Comparison of ENCODE assay signal across 10 cellular contexts in the genomic region with DNA sequence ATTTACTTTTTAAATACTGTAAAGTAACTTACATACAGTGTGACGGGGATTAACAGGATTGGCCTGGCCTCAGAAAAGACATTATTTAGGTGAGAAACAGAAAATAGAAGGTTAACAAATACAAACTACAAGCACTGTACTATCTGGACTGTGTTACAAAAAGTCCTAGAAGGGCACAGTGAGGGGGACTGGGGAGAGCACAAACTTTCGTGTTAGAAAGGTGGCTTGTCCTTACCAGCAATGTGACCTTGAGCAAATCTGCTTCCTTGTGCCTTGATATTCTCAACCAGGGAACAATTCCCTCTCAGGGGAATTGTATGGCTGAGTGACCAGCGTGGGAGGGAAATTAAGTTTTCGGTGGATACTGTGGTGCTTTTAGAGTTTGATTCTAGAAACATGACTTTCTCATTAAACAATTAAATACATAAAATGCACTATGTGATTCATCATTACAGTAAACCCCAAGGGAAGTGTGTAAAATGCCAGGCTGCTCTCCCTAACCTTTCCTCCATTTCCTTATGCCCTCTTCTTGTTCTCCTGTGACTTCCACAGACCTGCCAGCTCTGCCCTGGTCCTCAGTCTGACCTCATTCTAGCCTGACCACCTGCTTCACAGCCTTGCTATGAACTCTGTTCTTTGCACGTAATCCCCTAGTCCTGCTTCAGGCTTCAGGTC. TPM values are rescaled to one million over a fixed set of nuclear protein-coding genes. Genes with fewer than 3 reads are reported as not detected.
DNase-seq lines count a peak whose midpoint lies in the region; ATAC-seq lines count a peak whose summit lies in the region.
"Had no signal": no experiment of that assay in that cellular context is flagged by ENCODE, and none has a peak within 500 bp of the region (broad histone marks: within the 10 kb centered on the region; RNA-seq: fewer than 3 reads in every experiment).

No MANE protein-coding gene starts in this region.

- peak overlapping the region; percentile 3 for H3K4me3 Mint-ChIP-seq in activated T-helper 1 cell treated with anti-CD3 and anti-CD28 coated beads, Interleukin-12 subunit alpha, Interleukin-12 subunit beta, Interleukin-2, Interleukin-4 antibody, amounts not matched to agents 30 ng/mL and 10 ng/mL and 1 ng/mL, durations not matched to agents 14 hours and 24 hours and 36 hours

- H3K36me3 Mint-ChIP-seq in activated T-helper 1 cell treated with anti-CD3 and anti-CD28 coated beads, Interleukin-12 subunit alpha, Interleukin-12 subunit beta, Interleukin-2, Interleukin-4 antibody, amounts not matched to agents 30 ng/mL and 10 ng/mL and 1 ng/mL, durations not matched to agents 14 hours and 24 hours and 36 hours (ENCODE audit: low read depth): peaks cover 18% of the 10 kb centered on the region

- peaks cover 95% of the 10 kb centered on the region for H3K4me1 Mint-ChIP-seq in activated T-helper 1 cell treated with anti-CD3 and anti-CD28 coated beads, Interleukin-12 subunit alpha, Interleukin-12 subunit beta, Interleukin-2, Interleukin-4 antibody, amounts not matched to agents 30 ng/mL and 10 ng/mL and 1 ng/mL, durations not matched to agents 14 hours and 24 hours and 36 hours (ENCODE audit: low read depth)

- peak overlapping the region; percentile 91 for H3K27ac Mint-ChIP-seq in activated T-helper 1 cell treated with anti-CD3 and anti-CD28 coated beads, Interleukin-12 subunit alpha, Interleukin-12 subunit beta, Interleukin-2, Interleukin-4 antibody, amounts not matched to agents 30 ng/mL and 10 ng/mL and 1 ng/mL, durations not matched to agents 14 hours and 24 hours and 36 hours

- ATAC-seq in left cardiac atrium: peak; percentile 14 to 43
- ATAC-seq in HG02884 (IDR thresholded peaks at IDR 0.05; ENCODE audit: unreplicated experiment): no peak

- intact Hi-C loops in activated T-helper 1 cell treated with anti-CD3 and anti-CD28 coated beads, Interleukin-12 subunit alpha, Interleukin-12 subunit beta, Interleukin-2, Interleukin-4 antibody, amounts not matched to agents 30 ng/mL and 10 ng/mL and 1 ng/mL, durations not matched to agents 14 hours and 24 hours and 36 hours (cut with micrococcal nuclease): loop anchor here (5.0 kb wide), 2 partner anchors 165 to 1370 kb away; a partner anchor contains a TSS
- intact Hi-C loops in left cardiac atrium (cut with DNase I): no loop called here

- no peaks in the 10 kb centered on the region for H3K27me3 Mint-ChIP-seq in activated T-helper 1 cell treated with anti-CD3 and anti-CD28 coated beads, Interleukin-12 subunit alpha, Interleukin-12 subunit beta, Interleukin-2, Interleukin-4 antibody, amounts not matched to agents 30 ng/mL and 10 ng/mL and 1 ng/mL, durations not matched to agents 14 hours and 24 hours and 36 hours (ENCODE audit: insufficient read depth)

- peaks cover 3% of the 10 kb centered on the region for H3K9me3 Mint-ChIP-seq in activated T-helper 1 cell treated with anti-CD3 and anti-CD28 coated beads, Interleukin-12 subunit alpha, Interleukin-12 subunit beta, Interleukin-2, Interleukin-4 antibody, amounts not matched to agents 30 ng/mL and 10 ng/mL and 1 ng/mL, durations not matched to agents 14 hours and 24 hours and 36 hours

- DNase-seq in A172 (ENCODE audit: low spot score): peak; percentile 25
- peak; percentile 46 for DNase-seq in GM04503 (ENCODE audit: low read depth)
- no peak for DNase-seq in activated T-helper 1 cell treated with anti-CD3 and anti-CD28 coated beads, Interleukin-12 subunit alpha, Interleukin-12 subunit beta, Interleukin-2, Interleukin-4 antibody, amounts not matched to agents 30 ng/mL and 10 ng/mL and 1 ng/mL, durations not matched to agents 14 hours and 24 hours and 36 hours (ENCODE audit: low spot score)
- DNase-seq in left cardiac atrium: no peak
- no peak for DNase-seq in activated naive CD4-positive, alpha-beta T cell treated with Interleukin-2 at 50 U/mL for 16 hours
- DNase-seq in NCI-H345 treated with DMSO at 0.1 percent for 48 hours (lab: John Stamatoyannopoulos, UW; ENCODE audit: unreplicated experiment): no peak
- DNase-seq in medulla oblongata (ENCODE audit: extremely low spot score): no peak
- DNase-seq: NCI-H1436 treated with DMSO at 0.1 percent for 48 hours, NCI-H774 had no signal

RNA-seq across cellular contexts. Expression of a gene that starts 57.7 kb away (rescaled TPM):
- 17.5 and 19.1 TPM in 2 replicates for total RNA-seq in A172 (2014; rRNA removed; shearing (Covaris generic))
- 90.6 and 101 TPM in 2 replicates for total RNA-seq in activated T-helper 1 cell treated with anti-CD3 and anti-CD28 coated beads, Interleukin-12 subunit alpha, Interleukin-12 subunit beta, Interleukin-2, Interleukin-4 antibody, amounts not matched to agents 30 ng/mL and 10 ng/mL and 1 ng/mL, durations not matched to agents 14 hours and 24 hours and 36 hours
- total RNA-seq in left cardiac atrium: 1 to 10 TPM; 8.8 to 10.0 TPM

Comparison
In these comparisons a context has a peak if more than half of its experiments do, and no peak if none do; other contexts are left out.
1. DNase-seq: peak in A172 (single experiment) and GM04503 (single experiment); none in activated T-helper 1 cell treated with anti-CD3 and anti-CD28 coated beads, Interleukin-12 subunit alpha, Interleukin-12 subunit beta, Interleukin-2, Interleukin-4 antibody, amounts not matched to agents 30 ng/mL and 10 ng/mL and 1 ng/mL, durations not matched to agents 14 hours and 24 hours and 36 hours (single experiment), left cardiac atrium (single experiment), activated naive CD4-positive, alpha-beta T cell treated with Interleukin-2 at 50 U/mL for 16 hours (single experiment), NCI-H345 treated with DMSO at 0.1 percent for 48 hours (single experiment) and medulla oblongata (single experiment).